Comparison of ENCODE assay signal across 8 cellular contexts in the genomic region with DNA sequence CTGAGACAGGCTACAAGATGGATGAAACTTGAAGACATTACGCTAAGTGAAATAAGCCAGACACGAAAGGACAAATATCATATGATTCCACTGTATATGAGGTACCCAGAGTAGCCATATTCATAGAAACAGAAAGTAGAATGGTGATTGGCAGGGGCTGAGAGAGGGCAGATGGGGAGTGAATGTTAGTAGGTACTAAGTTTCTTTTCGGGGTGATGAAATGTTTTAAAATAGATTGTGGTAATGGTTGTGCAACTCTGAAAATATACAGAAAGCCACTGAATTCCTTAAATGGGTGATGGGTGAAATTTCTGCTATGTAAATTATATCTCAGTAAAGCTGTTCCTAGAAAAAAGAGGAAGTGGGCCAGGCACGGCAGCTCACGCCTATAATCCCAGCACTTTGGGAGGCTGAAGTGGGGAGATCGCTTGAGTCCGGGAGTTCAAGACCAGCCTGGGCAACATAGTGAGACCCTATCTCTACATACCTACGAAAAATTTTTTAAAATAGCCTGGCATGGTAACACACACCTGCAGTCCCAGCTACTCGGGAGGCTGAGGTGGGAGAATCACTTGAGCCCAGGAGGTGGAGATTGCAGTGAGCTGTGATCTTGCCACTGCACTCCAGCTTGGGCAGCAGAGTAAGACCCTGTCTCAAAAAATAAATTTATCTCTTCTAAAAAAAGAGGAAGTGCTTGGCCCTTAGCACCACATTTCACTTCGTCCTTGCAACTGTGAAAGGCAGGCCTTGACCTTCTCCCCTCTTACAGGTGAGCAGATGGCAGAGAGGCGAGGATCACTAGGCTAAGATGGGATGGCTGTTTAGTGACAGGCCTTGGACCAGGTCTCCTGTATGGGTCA. TPM values are rescaled to one million over a fixed set of nuclear protein-coding genes. Genes with fewer than 3 reads are reported as not detected.
A peak's percentile ranks its signal among the peaks of the same experiment; 100 is the strongest.
DNase-seq lines count a peak whose midpoint lies in the region; ATAC-seq and TF ChIP-seq lines count a peak whose summit lies in the region.

No MANE protein-coding gene starts in this region.

- 69 to 72% (median 72%) methylated on average over 11 of the region's 11 CpGs for WGBS in psoas muscle, 3 donors

- ATAC-seq in GM18907 (IDR thresholded peaks at IDR 0.05; ENCODE audit: unreplicated experiment) (peak; percentile 83), HG03095 (IDR thresholded peaks at IDR 0.05; ENCODE audit: unreplicated experiment) (peak; percentile 77), psoas muscle (peak; percentile 38 to 53 (median 44))

- peak overlapping the region; percentile 15 for H3K4me3 ChIP-seq in AG09309 (ENCODE audit: control insufficient read depth, low read depth, low read length)
- peak overlapping the region; percentile 25 for H3K4me3 ChIP-seq in fibroblast of mammary gland (ENCODE audit: control insufficient read depth, low read depth, low read length)
- peak overlapping the region; percentile 50 for H3K4me3 ChIP-seq in psoas muscle

- TF ChIP-seq CTCF in AG09309 (IDR thresholded peaks at IDR 0.05; ENCODE audit: control insufficient read depth, insufficient read depth, low read depth, low read length, missing control alignments) (no peak), fibroblast of mammary gland (conservative IDR thresholded peaks at IDR 0.05; ENCODE audit: control insufficient read depth, insufficient read depth, low read depth, low read length) (no peak), psoas muscle (IDR thresholded peaks at IDR 0.05) (no peak)

- DNase-seq in AG09309 (ENCODE audit: low read depth) (peak; percentile 87), SKM-1 (lab: John Stamatoyannopoulos, UW; ENCODE audit: unreplicated experiment) (peak; percentile 100), fibroblast of mammary gland (ENCODE audit: low read depth) (peak; percentile 88), psoas muscle (peak; percentile 36 to 59), DMS79 treated with DMSO at 0.1 percent for 48 hours (lab: John Stamatoyannopoulos, UW) (no peak)
- DNase-seq in stimulated activated CD8-positive, alpha-beta memory T cell treated with anti-CD3 and anti-CD28 coated beads, Interleukin-4, amount 100 ng/mL, for 48 hours: no peak

- peak overlapping the region; percentile 69 for H3K27ac ChIP-seq in psoas muscle

- no peaks in the 10 kb centered on the region for H3K27me3 ChIP-seq in psoas muscle (ENCODE audit: insufficient read depth in 3 of 3, low read length in 2 of 3)

- intact Hi-C loops in psoas muscle (cut with DNase I): loop anchor here (10.0 kb wide), 2 partner anchors 56 to 154 kb away; partner anchors contain the start of gene DENND4B (in 1 of the 2)

- no peaks in the 10 kb centered on the region for H3K9me3 ChIP-seq in psoas muscle

- no peaks in the 10 kb centered on the region for H3K36me3 ChIP-seq in psoas muscle (ENCODE audit: insufficient read depth in 1 of 2, low read depth in 1 of 2)

- peaks cover 17% of the 10 kb centered on the region for H3K4me1 ChIP-seq in psoas muscle

RNA-seq across cellular contexts. Expression of gene SLC27A3, which starts 16.0 kb away (rescaled TPM):
- total RNA-seq in psoas muscle: 1 to 10 TPM; 3.5 to 7.5 (median 5.8) TPM
- 10 to 100 TPM in 1 of 3 donors, 1 to 10 TPM in 2; 4.6 to 15.6 (median 5.2) TPM for polyA plus RNA-seq in psoas muscle

Comparison
In these comparisons a context has a peak if more than half of its experiments do, and no peak if none do; other contexts are left out.
1. DNase-seq: peak in AG09309 (single experiment), SKM-1 (single experiment), fibroblast of mammary gland (single experiment) and psoas muscle (2 of 2); none in stimulated activated CD8-positive, alpha-beta memory T cell treated with anti-CD3 and anti-CD28 coated beads, Interleukin-4, amount 100 ng/mL, for 48 hours (single experiment) and DMS79 treated with DMSO at 0.1 percent for 48 hours (single experiment).
2. Peak in every context shown above with its lines, with median percentiles within 50 percentile points of each other: H3K4me3 ChIP-seq and ATAC-seq.